ENCODE assay signal across 20 cellular contexts in genomic region chr5:109905906-109906305, GRCh38.
"Had no signal": no experiment of that assay in that cellular context is flagged by ENCODE, and none has a peak within 500 bp of the region (broad histone marks: within the 10 kb centered on the region; RNA-seq: fewer than 3 reads in every experiment).

No MANE protein-coding gene starts in this region.

- H3K36me3 Mint-ChIP-seq: activated CD8-positive, alpha-beta memory T cell treated with anti-CD3 and anti-CD28 coated beads, Interleukin-2, amount 10 ng/mL, durations not matched to agents 7 days and 5 days; stimulated activated effector memory CD8-positive, alpha-beta T cell treated with anti-CD3 and anti-CD28 coated beads, Interleukin-12 subunit alpha, Interleukin-12 subunit beta, amount 100 ng/mL, for 72 hours had no signal

- H3K36me3 ChIP-seq: left lung, ovary, thyroid gland, uterus had no signal

- H3K9me3 Mint-ChIP-seq: activated T-cell treated with anti-CD3 and anti-CD28 coated beads, Interleukin-2, amount 50 U/mL, for 4 hours; nephron progenitor cell had no signal

- ATAC-seq: activated CD8-positive, alpha-beta memory T cell treated with anti-CD3 and anti-CD28 coated beads, Interleukin-2, amount 10 ng/mL, durations not matched to agents 7 days and 5 days; activated naive CD4-positive, alpha-beta T cell treated with anti-CD3 and anti-CD28 coated beads, Interleukin-2, amount 50 U/mL, for 72 hours; activated T-cell treated with anti-CD3 and anti-CD28 coated beads, Interleukin-2, amount 50 U/mL, for 4 hours; left lung; stimulated activated effector memory CD8-positive, alpha-beta T cell treated with anti-CD3 and anti-CD28 coated beads, Interleukin-12 subunit alpha, Interleukin-12 subunit beta, amount 100 ng/mL, for 72 hours had no signal

- H3K27ac Mint-ChIP-seq: activated CD8-positive, alpha-beta memory T cell treated with anti-CD3 and anti-CD28 coated beads, Interleukin-2, amount 10 ng/mL, durations not matched to agents 7 days and 5 days; activated naive CD4-positive, alpha-beta T cell treated with anti-CD3 and anti-CD28 coated beads, Interleukin-2, amount 50 U/mL, for 72 hours; nephron progenitor cell; stimulated activated effector memory CD8-positive, alpha-beta T cell treated with anti-CD3 and anti-CD28 coated beads, Interleukin-12 subunit alpha, Interleukin-12 subunit beta, amount 100 ng/mL, for 72 hours had no signal

- H3K27me3 ChIP-seq: left lung, ovary, thyroid gland, uterus had no signal

- H3K4me3 Mint-ChIP-seq: activated CD8-positive, alpha-beta memory T cell treated with anti-CD3 and anti-CD28 coated beads, Interleukin-2, amount 10 ng/mL, durations not matched to agents 7 days and 5 days; activated T-cell treated with anti-CD3 and anti-CD28 coated beads, Interleukin-2, amount 50 U/mL, for 4 hours; nephron progenitor cell; stimulated activated effector memory CD8-positive, alpha-beta T cell treated with anti-CD3 and anti-CD28 coated beads, Interleukin-12 subunit alpha, Interleukin-12 subunit beta, amount 100 ng/mL, for 72 hours had no signal

- H3K4me1 Mint-ChIP-seq: activated CD8-positive, alpha-beta memory T cell treated with anti-CD3 and anti-CD28 coated beads, Interleukin-2, amount 10 ng/mL, durations not matched to agents 7 days and 5 days; stimulated activated effector memory CD8-positive, alpha-beta T cell treated with anti-CD3 and anti-CD28 coated beads, Interleukin-12 subunit alpha, Interleukin-12 subunit beta, amount 100 ng/mL, for 72 hours had no signal

- H3K9me3 ChIP-seq: left lung, ovary, thyroid gland, uterus had no signal

- H3K4me3 ChIP-seq: left lung, ovary, thyroid gland, uterus had no signal

- H3K27ac ChIP-seq: epithelial cell of prostate, left lung, ovary, thyroid gland, uterus had no signal

- DNase-seq: activated CD4-positive, alpha-beta T cell treated with anti-CD3 and anti-CD28 coated beads for 1 hour; activated CD4-positive, alpha-beta T cell treated with anti-CD3 and anti-CD28 coated beads, Interleukin-2, amount 50 U/mL, for 48 hours; activated CD8-positive, alpha-beta memory T cell treated with anti-CD3 and anti-CD28 coated beads, Interleukin-2, amount 10 ng/mL, durations not matched to agents 7 days and 5 days; activated effector memory CD4-positive, alpha-beta T cell treated with anti-CD3 and anti-CD28 coated beads, Interleukin-2, amount 50 U/mL, for 16 hours; activated T-cell treated with anti-CD3 and anti-CD28 coated beads, Interleukin-2, amount 50 U/mL, for 4 hours; anterior cingulate cortex; cortex of kidney; effector CD8-positive, alpha-beta T cell; left lung; mesenchymal stem cell; nephron progenitor cell; ovary; retina; small intestine; SW 1271; thyroid gland; uterus had no signal

- H3K4me1 ChIP-seq: left lung, uterus had no signal
